ENCODE assay signal across 8 cellular contexts in the genomic region with DNA sequence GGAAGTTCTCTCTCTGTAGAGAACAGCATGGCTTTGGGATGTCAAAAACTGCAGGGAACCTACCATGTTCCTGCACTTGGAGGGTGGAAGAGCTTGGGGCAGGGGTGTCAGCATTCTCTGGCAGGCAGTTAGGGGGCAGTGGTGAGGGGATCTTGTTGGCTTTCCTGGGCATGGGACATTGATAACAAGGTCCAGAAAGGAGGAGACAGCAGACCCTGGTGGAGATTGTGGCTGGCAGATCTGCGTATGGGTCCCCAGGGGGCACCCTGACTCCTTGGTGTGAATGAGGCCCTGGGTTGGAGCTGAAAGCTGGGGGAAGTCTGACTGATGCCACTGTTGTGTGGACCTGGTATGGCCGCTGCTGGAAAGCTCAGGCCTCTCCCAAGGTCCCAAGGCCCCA. TPM values are rescaled to one million over a fixed set of nuclear protein-coding genes. Genes with fewer than 3 reads are reported as not detected.
DNase-seq lines count a peak whose midpoint lies in the region; ATAC-seq and TF ChIP-seq lines count a peak whose summit lies in the region.

No MANE protein-coding gene starts in this region.

- no peak overlapping the region for H2AFZ ChIP-seq in GM23248

- no peaks in the 10 kb centered on the region for H3K9me2 ChIP-seq in GM23248 (ENCODE audit: insufficient read depth)

- no peaks in the 10 kb centered on the region for H3K9me3 ChIP-seq in GM23248 (ENCODE audit: low read depth)

- no peaks in the 10 kb centered on the region for H4K20me1 ChIP-seq in GM23248 (ENCODE audit: insufficient read depth)

- DNase-seq in COLO668 (lab: John Stamatoyannopoulos, UW; ENCODE audit: unreplicated experiment) (peak; percentile 58), GM23248 (peak; percentile 67), hepatic stellate cell (ENCODE audit: low spot score) (peak; percentile 67), NCI-H446 treated with DMSO at 0.1 percent for 48 hours (lab: John Stamatoyannopoulos, UW) (no peak)
- no peak for DNase-seq in activated effector memory CD4-positive, alpha-beta T cell treated with anti-CD3 and anti-CD28 coated beads, Interleukin-2, amount 50 U/mL, for 16 hours
- no peak for DNase-seq in activated CD4-positive, CD25-positive, alpha-beta regulatory T cell treated with anti-CD3 and anti-CD28 coated beads, Interleukin-2, amount 50 U/mL, for 72 hours

- 66 to 67% methylated on average over 2 of the region's 2 CpGs for WGBS in GM23248 (ENCODE audit: low coverage in 1 of 2, low lambda C conversion rate in 2 of 2, missing lambda C conversion rate in 2 of 2), 2 experiments

- peak; percentile 91 for ATAC-seq in SK-N-SH treated with all-trans-retinoic acid at 6 μM for 48 hours
- no peak for ATAC-seq in GM19455 (IDR thresholded peaks at IDR 0.05; ENCODE audit: unreplicated experiment)

- H3K27ac ChIP-seq in GM23248: no peak overlapping the region

- no peaks in the 10 kb centered on the region for H3F3A ChIP-seq in GM23248 (ENCODE audit: insufficient read depth)

- in situ Hi-C loops in GM23248 (cut with MboI): no loop called here

- no peak overlapping the region for H3K4me2 ChIP-seq in GM23248 (ENCODE audit: unreplicated experiment)

- H3K36me3 ChIP-seq in GM23248 (ENCODE audit: low read depth): no peaks in the 10 kb centered on the region

- no peaks in the 10 kb centered on the region for H3K79me2 ChIP-seq in GM23248 (ENCODE audit: insufficient read depth)

- H3K9ac ChIP-seq in GM23248: no peak overlapping the region

- H3K27me3 ChIP-seq in GM23248 (replicated peaks; ENCODE audit: insufficient read depth): no peaks in the 10 kb centered on the region

- no peaks in the 10 kb centered on the region for H3K4me1 ChIP-seq in GM23248 (ENCODE audit: insufficient read depth)

- H3K4me3 ChIP-seq in GM23248: no peak overlapping the region

TF ChIP-seq in SK-N-SH treated with all-trans-retinoic acid at 6 μM for 48 hours, 23 proteins besides CTCF, POLR2A, EP300 and RAD21:
- no peak for TF ChIP-seq TCF4 (CRISPR knock-in tag; IDR thresholded peaks at IDR 0.05; ENCODE audit: borderline replicate concordance)
- no peak for TF ChIP-seq OSR1 (CRISPR knock-in tag; IDR thresholded peaks at IDR 0.05)
- TF ChIP-seq PPARA (CRISPR knock-in tag; IDR thresholded peaks at IDR 0.05; ENCODE audit: borderline replicate concordance): no peak
- TF ChIP-seq GLIS3 (CRISPR knock-in tag; IDR thresholded peaks at IDR 0.05): no peak
- TF ChIP-seq ZNF70 (CRISPR knock-in tag; IDR thresholded peaks at IDR 0.05): no peak
- no peak for TF ChIP-seq TOX (CRISPR knock-in tag; IDR thresholded peaks at IDR 0.05; ENCODE audit: borderline replicate concordance)
- TF ChIP-seq, protein P1, sequence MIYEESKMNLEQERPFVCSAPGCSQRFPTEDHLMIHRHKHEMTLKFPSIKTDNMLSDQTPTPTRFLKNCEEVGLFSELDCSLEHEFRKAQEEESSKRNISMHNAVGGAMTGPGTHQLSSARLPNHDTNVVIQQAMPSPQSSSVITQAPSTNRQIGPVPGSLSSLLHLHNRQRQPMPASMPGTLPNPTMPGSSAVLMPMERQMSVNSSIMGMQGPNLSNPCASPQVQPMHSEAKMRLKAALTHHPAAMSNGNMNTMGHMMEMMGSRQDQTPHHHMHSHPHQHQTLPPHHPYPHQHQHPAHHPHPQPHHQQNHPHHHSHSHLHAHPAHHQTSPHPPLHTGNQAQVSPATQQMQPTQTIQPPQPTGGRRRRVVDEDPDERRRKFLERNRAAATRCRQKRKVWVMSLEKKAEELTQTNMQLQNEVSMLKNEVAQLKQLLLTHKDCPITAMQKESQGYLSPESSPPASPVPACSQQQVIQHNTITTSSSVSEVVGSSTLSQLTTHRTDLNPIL (CRISPR knock-in tag; IDR thresholded peaks at IDR 0.05; ENCODE audit: low read depth): no peak
- TF ChIP-seq, protein P2, sequence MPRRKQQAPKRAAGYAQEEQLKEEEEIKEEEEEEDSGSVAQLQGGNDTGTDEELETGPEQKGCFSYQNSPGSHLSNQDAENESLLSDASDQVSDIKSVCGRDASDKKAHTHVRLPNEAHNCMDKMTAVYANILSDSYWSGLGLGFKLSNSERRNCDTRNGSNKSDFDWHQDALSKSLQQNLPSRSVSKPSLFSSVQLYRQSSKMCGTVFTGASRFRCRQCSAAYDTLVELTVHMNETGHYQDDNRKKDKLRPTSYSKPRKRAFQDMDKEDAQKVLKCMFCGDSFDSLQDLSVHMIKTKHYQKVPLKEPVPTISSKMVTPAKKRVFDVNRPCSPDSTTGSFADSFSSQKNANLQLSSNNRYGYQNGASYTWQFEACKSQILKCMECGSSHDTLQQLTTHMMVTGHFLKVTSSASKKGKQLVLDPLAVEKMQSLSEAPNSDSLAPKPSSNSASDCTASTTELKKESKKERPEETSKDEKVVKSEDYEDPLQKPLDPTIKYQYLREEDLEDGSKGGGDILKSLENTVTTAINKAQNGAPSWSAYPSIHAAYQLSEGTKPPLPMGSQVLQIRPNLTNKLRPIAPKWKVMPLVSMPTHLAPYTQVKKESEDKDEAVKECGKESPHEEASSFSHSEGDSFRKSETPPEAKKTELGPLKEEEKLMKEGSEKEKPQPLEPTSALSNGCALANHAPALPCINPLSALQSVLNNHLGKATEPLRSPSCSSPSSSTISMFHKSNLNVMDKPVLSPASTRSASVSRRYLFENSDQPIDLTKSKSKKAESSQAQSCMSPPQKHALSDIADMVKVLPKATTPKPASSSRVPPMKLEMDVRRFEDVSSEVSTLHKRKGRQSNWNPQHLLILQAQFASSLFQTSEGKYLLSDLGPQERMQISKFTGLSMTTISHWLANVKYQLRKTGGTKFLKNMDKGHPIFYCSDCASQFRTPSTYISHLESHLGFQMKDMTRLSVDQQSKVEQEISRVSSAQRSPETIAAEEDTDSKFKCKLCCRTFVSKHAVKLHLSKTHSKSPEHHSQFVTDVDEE (CRISPR knock-in tag; IDR thresholded peaks at IDR 0.05): no peak
- TF ChIP-seq, protein P3, sequence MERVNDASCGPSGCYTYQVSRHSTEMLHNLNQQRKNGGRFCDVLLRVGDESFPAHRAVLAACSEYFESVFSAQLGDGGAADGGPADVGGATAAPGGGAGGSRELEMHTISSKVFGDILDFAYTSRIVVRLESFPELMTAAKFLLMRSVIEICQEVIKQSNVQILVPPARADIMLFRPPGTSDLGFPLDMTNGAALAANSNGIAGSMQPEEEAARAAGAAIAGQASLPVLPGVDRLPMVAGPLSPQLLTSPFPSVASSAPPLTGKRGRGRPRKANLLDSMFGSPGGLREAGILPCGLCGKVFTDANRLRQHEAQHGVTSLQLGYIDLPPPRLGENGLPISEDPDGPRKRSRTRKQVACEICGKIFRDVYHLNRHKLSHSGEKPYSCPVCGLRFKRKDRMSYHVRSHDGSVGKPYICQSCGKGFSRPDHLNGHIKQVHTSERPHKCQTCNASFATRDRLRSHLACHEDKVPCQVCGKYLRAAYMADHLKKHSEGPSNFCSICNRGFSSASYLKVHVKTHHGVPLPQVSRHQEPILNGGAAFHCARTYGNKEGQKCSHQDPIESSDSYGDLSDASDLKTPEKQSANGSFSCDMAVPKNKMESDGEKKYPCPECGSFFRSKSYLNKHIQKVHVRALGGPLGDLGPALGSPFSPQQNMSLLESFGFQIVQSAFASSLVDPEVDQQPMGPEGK (CRISPR knock-in tag; IDR thresholded peaks at IDR 0.05; ENCODE audit: borderline replicate concordance): no peak
- no peak for TF ChIP-seq RARB (CRISPR knock-in tag; IDR thresholded peaks at IDR 0.05)
- no peak for TF ChIP-seq ZNF565 (CRISPR knock-in tag; conservative IDR thresholded peaks at IDR 0.05; ENCODE audit: low read depth)
- no peak for TF ChIP-seq ZC3H10 (CRISPR knock-in tag; IDR thresholded peaks at IDR 0.05)
- TF ChIP-seq ISL1 (CRISPR knock-in tag; IDR thresholded peaks at IDR 0.05): no peak
- TF ChIP-seq BACH2 (CRISPR knock-in tag; IDR thresholded peaks at IDR 0.05; ENCODE audit: borderline replicate concordance): no peak
- TF ChIP-seq ARNTL (CRISPR knock-in tag; IDR thresholded peaks at IDR 0.05; ENCODE audit: borderline replicate concordance, low read depth): no peak
- TF ChIP-seq SNAI2 (CRISPR knock-in tag; IDR thresholded peaks at IDR 0.05): no peak

RNA-seq across cellular contexts. Expression of a gene that starts 22.9 kb away (rescaled TPM):
- 2.5 and 9.1 TPM in 2 replicates for total RNA-seq in GM23248 (2014; rRNA removed; shearing (Covaris generic))
- 0.78 and 0.79 TPM in 2 replicates for polyA plus RNA-seq in GM23248 (2016; fragmentation: Nextera tagmentation; extraction: Ambion mirVana)

Comparison
In these comparisons a context has a peak if more than half of its experiments do, and no peak if none do; other contexts are left out.
1. DNase-seq: peak in COLO668 (single experiment), GM23248 (single experiment) and hepatic stellate cell (single experiment); none in NCI-H446 treated with DMSO at 0.1 percent for 48 hours (single experiment), activated effector memory CD4-positive, alpha-beta T cell treated with anti-CD3 and anti-CD28 coated beads, Interleukin-2, amount 50 U/mL, for 16 hours (single experiment) and activated CD4-positive, CD25-positive, alpha-beta regulatory T cell treated with anti-CD3 and anti-CD28 coated beads, Interleukin-2, amount 50 U/mL, for 72 hours (single experiment).